Comparison of ENCODE assay signal across 17 cellular contexts in the genomic region with DNA sequence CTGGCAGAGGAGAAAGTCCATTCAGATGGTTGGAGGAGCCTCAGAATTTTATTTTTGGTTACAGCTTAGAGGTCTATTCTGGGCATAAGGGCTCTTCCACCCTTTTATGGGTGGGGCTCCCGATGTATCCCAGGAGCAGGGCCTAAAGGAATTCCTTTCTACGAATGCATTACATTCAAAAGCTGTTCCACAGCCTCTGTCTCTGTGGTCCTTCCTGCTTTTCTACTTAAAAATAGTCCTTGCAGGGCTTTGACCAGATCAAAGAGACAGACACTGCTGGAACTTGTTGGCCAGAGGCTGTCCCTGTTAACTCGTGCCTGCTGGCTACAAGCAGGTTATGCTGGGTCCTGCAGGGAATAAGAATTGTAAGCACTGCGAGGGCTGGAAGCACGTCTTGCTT. TPM values are rescaled to one million over a fixed set of nuclear protein-coding genes. Genes with fewer than 3 reads are reported as not detected.
DNase-seq lines count a peak whose midpoint lies in the region; ATAC-seq and TF ChIP-seq lines count a peak whose summit lies in the region.
"Had no signal": no experiment of that assay in that cellular context is flagged by ENCODE, and none has a peak within 500 bp of the region (broad histone marks: within the 10 kb centered on the region; RNA-seq: fewer than 3 reads in every experiment).

No MANE protein-coding gene starts in this region.

- H3K4me3 Mint-ChIP-seq in WTC11, result no peak overlapping the region
- H3K4me3 Mint-ChIP-seq: CD4-positive, alpha-beta T cell; HFFc6 had no signal

- H3K36me3 ChIP-seq in heart left ventricle (no peaks in the 10 kb centered on the region), left lung (no peaks in the 10 kb centered on the region), trophoblast cell (ENCODE audit: control insufficient read depth in 1 of 2, insufficient read depth in 2 of 2, low read length in 2 of 2) (no peaks in the 10 kb centered on the region), neuronal stem cell (replicated peaks in 1 of 2; ENCODE audit: control insufficient read depth in 2 of 2, insufficient read depth in 2 of 2, low read length in 2 of 2) (no peaks in the 10 kb centered on the region)
- H3K36me3 ChIP-seq: BLaER1 had no signal

- H2AFZ ChIP-seq in trophoblast cell (ENCODE audit: insufficient read depth, low read length, poor library complexity), result no peak overlapping the region
- H2AFZ ChIP-seq in neuronal stem cell (ENCODE audit: low read length), result no peak overlapping the region

- H2BK12ac ChIP-seq in trophoblast cell (ENCODE audit: low read length) (no peak overlapping the region), neuronal stem cell (ENCODE audit: low read length) (no peak overlapping the region)

- H3K4me2 ChIP-seq in trophoblast cell (ENCODE audit: low read length) (no peak overlapping the region), neuronal stem cell (ENCODE audit: insufficient read depth, low read length, poor library complexity, severe bottlenecking) (no peak overlapping the region)
- H3K4me2 ChIP-seq: BLaER1 had no signal

- H3K9me3 ChIP-seq in heart left ventricle (no peaks in the 10 kb centered on the region), left lung (no peaks in the 10 kb centered on the region), trophoblast cell (ENCODE audit: insufficient read depth, low read depth, low read length) (no peaks in the 10 kb centered on the region), neuronal stem cell (replicated peaks in 1 of 2; ENCODE audit: control insufficient read depth in 2 of 2, insufficient read depth in 1 of 2, low read depth in 1 of 2, low read length in 2 of 2) (no peaks in the 10 kb centered on the region)
- H3K9me3 ChIP-seq: BLaER1 had no signal

- no peak overlapping the region for H3K23ac ChIP-seq in trophoblast cell (ENCODE audit: low read length)
- no peak overlapping the region for H3K23ac ChIP-seq in neuronal stem cell (ENCODE audit: low read depth, low read length, poor library complexity)

- H2BK15ac ChIP-seq in neuronal stem cell (ENCODE audit: low read length), result no peak overlapping the region

- intact Hi-C loops in heart left ventricle (cut with DNase I) (no loop called here), left lung (cut with DNase I) (no loop called here)

- no peak overlapping the region for H3K4ac ChIP-seq in trophoblast cell (ENCODE audit: low read depth, low read length)
- no peak overlapping the region for H3K4ac ChIP-seq in neuronal stem cell (ENCODE audit: low read length)

- H4K8ac ChIP-seq in trophoblast cell (ENCODE audit: low read depth, low read length) (no peak overlapping the region), neuronal stem cell (ENCODE audit: low read depth, low read length) (no peak overlapping the region)

- H3K27me3 Mint-ChIP-seq in WTC11 (ENCODE audit: low read depth), result no peaks in the 10 kb centered on the region

- H3K9me3 Mint-ChIP-seq in WTC11, result peaks cover 18% of the 10 kb centered on the region
- H3K9me3 Mint-ChIP-seq: HFFc6 had no signal

- H3K27me3 ChIP-seq in heart left ventricle (no peaks in the 10 kb centered on the region), left lung (no peaks in the 10 kb centered on the region), trophoblast cell (ENCODE audit: insufficient read depth, low read length) (no peaks in the 10 kb centered on the region), neuronal stem cell (ENCODE audit: control insufficient read depth in 3 of 3, insufficient read depth in 3 of 3, low read depth in 1 of 3, low read length in 3 of 3) (peaks cover 0 to 2% (median 0%) of the 10 kb centered on the region in 3 experiments)
- H3K27me3 ChIP-seq: BLaER1 had no signal

- ATAC-seq in WTC11 (peak; percentile 30), heart left ventricle (peak; percentile 59 to 76 (median 72)), left lung (peak; percentile 16)

- H2AK5ac ChIP-seq in trophoblast cell (ENCODE audit: low read length), result no peak overlapping the region
- no peak overlapping the region for H2AK5ac ChIP-seq in neuronal stem cell (ENCODE audit: low read depth, low read length)

- TF ChIP-seq POLR2A in heart left ventricle (IDR thresholded peaks at IDR 0.05) (no peak), erythroblast (IDR thresholded peaks at IDR 0.05; ENCODE audit: low read length) (no peak)

- no peak overlapping the region for H2BK5ac ChIP-seq in trophoblast cell (ENCODE audit: low read depth, low read length, poor library complexity)
- H2BK5ac ChIP-seq in neuronal stem cell (ENCODE audit: low read length), result no peak overlapping the region

- H3K27ac Mint-ChIP-seq in WTC11, result no peak overlapping the region
- H3K27ac Mint-ChIP-seq: CD4-positive, alpha-beta T cell; HFFc6 had no signal

- H3K14ac ChIP-seq in trophoblast cell (ENCODE audit: low read length), result no peak overlapping the region
- no peak overlapping the region for H3K14ac ChIP-seq in neuronal stem cell (ENCODE audit: low read length)

- TF ChIP-seq CTCF in WTC11 (IDR thresholded peaks at IDR 0.05) (no peak), heart left ventricle (IDR thresholded peaks at IDR 0.05) (no peak), left lung (IDR thresholded peaks at IDR 0.05) (no peak)

- 9 to 26% (median 17%) methylated on average over 5 of the region's 5 CpGs for WGBS in heart left ventricle, 4 donors
- WGBS in trophoblast cell (ENCODE audit: extremely low coverage, insufficient coverage, insufficient read length), result no CpG with 5 or more reads among the region's 5 CpGs
- WGBS in neuronal stem cell (ENCODE audit: extremely low coverage in 2 of 2, insufficient read length in 2 of 2, insufficient replicate concordance in 1 of 2), 2 donors, result no CpG with 5 or more reads among the region's 5 CpGs

- H3K18ac ChIP-seq in trophoblast cell (ENCODE audit: low read length), result no peak overlapping the region
- H3K18ac ChIP-seq in neuronal stem cell (ENCODE audit: low read length), result no peak overlapping the region

- DNase-seq in WTC11 (ENCODE audit: low spot score) (no peak), heart left ventricle (no peak), left lung (no peak), trophoblast cell (peak; percentile 74 to 80), NCI-H446 (lab: John Stamatoyannopoulos, UW) (no peak), activated T-cell treated with anti-CD3 and anti-CD28 coated beads for 4 hours (no peak), neuronal stem cell (ENCODE audit: low spot score) (no peak), erythroblast (lab: John Stamatoyannopoulos, UW) (no peak)
- DNase-seq: CD4-positive, alpha-beta T cell; COR-L47; GDM1; HFFc6; NCI-H1417; NCI-H446 treated with DMSO at 0.1 percent for 48 hours; NCI-H526 treated with DMSO at 0.1 percent for 48 hours; SHP77 had no signal

- POLR2A ChIA-PET in WTC11 (lab: Charles Lee), result no interaction called here

- no peak overlapping the region for H4K91ac ChIP-seq in trophoblast cell (ENCODE audit: low read depth, low read length)
- no peak overlapping the region for H4K91ac ChIP-seq in neuronal stem cell (ENCODE audit: low read depth, low read length, poor library complexity)

- peaks cover 43% of the 10 kb centered on the region for H3K4me1 Mint-ChIP-seq in WTC11

- H3K79me1 ChIP-seq in trophoblast cell (ENCODE audit: low read length) (peaks cover 2% of the 10 kb centered on the region), neuronal stem cell (ENCODE audit: low read depth, low read length) (no peaks in the 10 kb centered on the region)

- H3K4me1 ChIP-seq in heart left ventricle, result peaks cover 0 to 31% (median 14%) of the 10 kb centered on the region in 12 donors
- no peaks in the 10 kb centered on the region for H3K4me1 ChIP-seq in left lung
- peaks cover 11 to 13% of the 10 kb centered on the region in 2 experiments for H3K4me1 ChIP-seq in trophoblast cell (ENCODE audit: control insufficient read depth in 1 of 2, insufficient read depth in 2 of 2, low read length in 2 of 2)
- H3K4me1 ChIP-seq in neuronal stem cell (ENCODE audit: control insufficient read depth in 2 of 2, insufficient read depth in 1 of 2, low read depth in 1 of 2, low read length in 2 of 2), result peaks cover 2 to 3% of the 10 kb centered on the region in 2 donors
- H3K4me1 ChIP-seq: BLaER1 had no signal

- H2BK120ac ChIP-seq in trophoblast cell (ENCODE audit: insufficient read depth, low read length, poor library complexity) (no peak overlapping the region), neuronal stem cell (ENCODE audit: low read depth, low read length) (no peak overlapping the region)

- no peaks in the 10 kb centered on the region for H3K79me2 ChIP-seq in trophoblast cell (ENCODE audit: control insufficient read depth, insufficient read depth, low read length, poor library complexity)

- H3K4me3 ChIP-seq in heart left ventricle (no peak overlapping the region), left lung (no peak overlapping the region), trophoblast cell (ENCODE audit: low read depth, low read length) (no peak overlapping the region), neuronal stem cell (ENCODE audit: low read length in 2 of 2) (no peak overlapping the region)
- H3K4me3 ChIP-seq: BLaER1 had no signal

- H3K36me3 Mint-ChIP-seq in WTC11, result no peaks in the 10 kb centered on the region

- no peak overlapping the region for H3K9ac ChIP-seq in trophoblast cell (ENCODE audit: low read length)
- H3K9ac ChIP-seq in neuronal stem cell (ENCODE audit: low read depth, low read length, poor library complexity), result no peak overlapping the region
- H3K9ac ChIP-seq: BLaER1 had no signal

- H4K12ac ChIP-seq in trophoblast cell (ENCODE audit: low read depth, low read length), result no peak overlapping the region

- H3K27ac ChIP-seq in heart left ventricle, result peak overlapping the region in 4 of 12 donors; percentile 2 to 55 (median 36)
- no peak overlapping the region for H3K27ac ChIP-seq in left lung
- H3K27ac ChIP-seq in trophoblast cell (ENCODE audit: low read depth, low read length), result no peak overlapping the region
- no peak overlapping the region for H3K27ac ChIP-seq in neuronal stem cell (replicated peaks; ENCODE audit: low read length)
- H3K27ac ChIP-seq: BLaER1 had no signal

- CTCF ChIA-PET in WTC11 (lab: Charles Lee), result interaction anchor here (0.9 to 2.7 kb wide), 5 partner anchors 31 to 395 kb away, joined by 3 to 9 read pairs (median 6); no protein-coding TSS in a partner anchor

TF ChIP-seq in WTC11, 78 proteins besides CTCF, POLR2A, EP300 and RAD21 (continues in another document):
- TF ChIP-seq, protein P1, sequence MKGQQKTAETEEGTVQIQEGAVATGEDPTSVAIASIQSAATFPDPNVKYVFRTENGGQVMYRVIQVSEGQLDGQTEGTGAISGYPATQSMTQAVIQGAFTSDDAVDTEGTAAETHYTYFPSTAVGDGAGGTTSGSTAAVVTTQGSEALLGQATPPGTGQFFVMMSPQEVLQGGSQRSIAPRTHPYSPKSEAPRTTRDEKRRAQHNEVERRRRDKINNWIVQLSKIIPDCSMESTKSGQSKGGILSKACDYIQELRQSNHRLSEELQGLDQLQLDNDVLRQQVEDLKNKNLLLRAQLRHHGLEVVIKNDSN (CRISPR knock-in tag; IDR thresholded peaks at IDR 0.05), result no peak
- no peak for TF ChIP-seq ZNF317 (CRISPR knock-in tag; IDR thresholded peaks at IDR 0.05; ENCODE audit: borderline replicate concordance, low read depth)

RNA-seq across cellular contexts. Expression of a gene that starts 14.4 kb away (rescaled TPM):
- total RNA-seq in WTC11 (2021), result not detected in 3 replicates
- under 1 TPM in 3 of 9 donors, not detected in 6; 0.02 to 0.29 (median 0.08) TPM for total RNA-seq in heart left ventricle
- polyA plus RNA-seq in heart left ventricle, result under 1 TPM; 0.03 to 0.04 TPM
- total RNA-seq in left lung, result under 1 TPM; 0.16 to 0.23 TPM
- 0.03 and 0.08 TPM in 2 replicates for polyA plus RNA-seq in trophoblast cell (2013)
- 0.01 TPM for polyA plus RNA-seq in neuronal stem cell (2013, experiment 1 of 2)
- under 0.01 TPM for polyA plus RNA-seq in neuronal stem cell (2013, experiment 2 of 2)
- total RNA-seq: CD4-positive, alpha-beta T cell had no signal

Comparison
In these comparisons a context has a peak if more than half of its experiments do, and no peak if none do; other contexts are left out.
1. ATAC-seq: peak in every context shown above with its lines; median percentile 72 in heart left ventricle; 30 in WTC11; 16 in left lung.
2. DNase-seq: peak in trophoblast cell (2 of 2); none in WTC11 (single experiment), heart left ventricle (0 of 5), left lung (0 of 2), NCI-H446 (0 of 2), activated T-cell treated with anti-CD3 and anti-CD28 coated beads for 4 hours (single experiment), neuronal stem cell (single experiment) and erythroblast (0 of 2).